Comparison of ENCODE assay signal across 18 cellular contexts in the genomic region with DNA sequence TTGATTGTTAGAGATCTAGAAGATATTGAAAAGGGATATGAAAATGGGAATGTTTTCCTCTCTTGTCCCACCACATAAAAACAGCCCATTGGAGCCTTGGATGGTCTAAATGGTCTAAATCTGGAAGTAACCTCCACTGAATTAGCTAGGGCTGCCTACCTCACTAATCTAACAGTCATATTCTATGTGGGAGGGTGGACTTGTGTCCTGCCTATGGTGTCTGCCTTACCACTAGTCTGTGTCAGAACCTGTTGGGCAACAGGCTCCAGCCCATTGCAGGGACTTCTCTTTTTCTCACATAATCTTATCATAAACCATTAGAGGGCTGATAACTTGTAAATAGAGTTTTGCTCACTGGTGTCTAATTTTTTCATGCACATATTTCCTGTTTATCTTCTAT.
"Had no signal": no experiment of that assay in that cellular context is flagged by ENCODE, and none has a peak within 500 bp of the region (broad histone marks: within the 10 kb centered on the region; RNA-seq: fewer than 3 reads in every experiment).

No MANE protein-coding gene starts in this region.

- H3K9me3 Mint-ChIP-seq: activated CD4-positive, alpha-beta T cell treated with anti-CD3 and anti-CD28 coated beads, Interleukin-2, amount 10 ng/mL, durations not matched to agents 7 days and 5 days had no signal

- H3K27ac Mint-ChIP-seq: activated CD4-positive, alpha-beta T cell treated with anti-CD3 and anti-CD28 coated beads, Interleukin-2, amount 10 ng/mL, durations not matched to agents 7 days and 5 days; WTC11 had no signal

- H3K4me3 ChIP-seq: body of pancreas, coronary artery, heart right ventricle, ovary, stomach, thoracic aorta had no signal

- H3K4me1 ChIP-seq: body of pancreas, heart right ventricle, stomach had no signal

- H3K4me3 Mint-ChIP-seq: activated CD4-positive, alpha-beta T cell treated with anti-CD3 and anti-CD28 coated beads, Interleukin-2, amount 10 ng/mL, durations not matched to agents 7 days and 5 days; neural crest cell; WTC11 had no signal

- H3K4me1 Mint-ChIP-seq: activated CD4-positive, alpha-beta T cell treated with anti-CD3 and anti-CD28 coated beads, Interleukin-2, amount 10 ng/mL, durations not matched to agents 7 days and 5 days; neural crest cell; WTC11 had no signal

- H3K27me3 Mint-ChIP-seq: activated CD4-positive, alpha-beta T cell treated with anti-CD3 and anti-CD28 coated beads, Interleukin-2, amount 10 ng/mL, durations not matched to agents 7 days and 5 days had no signal

- ATAC-seq: body of pancreas, heart right ventricle, left ventricle myocardium superior, WTC11 had no signal

- H3K9me3 ChIP-seq: body of pancreas, ovary, thoracic aorta had no signal

- H3K27ac ChIP-seq: body of pancreas, coronary artery, heart right ventricle, ovary, stomach, thoracic aorta had no signal

- H3K27me3 ChIP-seq: body of pancreas, heart right ventricle, ovary, stomach had no signal

- DNase-seq: activated CD4-positive, alpha-beta T cell treated with anti-CD3 and anti-CD28 coated beads, Interleukin-2, amount 10 ng/mL, durations not matched to agents 7 days and 5 days; activated CD8-positive, alpha-beta memory T cell treated with anti-CD3 and anti-CD28 coated beads for 24 hours; activated naive CD4-positive, alpha-beta T cell treated with anti-CD3 and anti-CD28 coated beads, Interleukin-2, amount 50 U/mL, for 16 hours; amniotic stem cell; body of pancreas; central memory CD4-positive, alpha-beta T cell; effector CD4-positive, alpha-beta T cell; heart right ventricle; left ventricle myocardium superior; mesenchymal stem cell; ovary; stimulated activated CD4-positive, alpha-beta T cell treated with anti-CD3 and anti-CD28 coated beads, Interleukin-12 subunit alpha, Interleukin-12 subunit beta, amount 100 ng/mL, for 4 hours; stimulated activated CD4-positive, alpha-beta T cell treated with anti-CD3 and anti-CD28 coated beads, Interleukin-4, amount 100 ng/mL, for 4 hours; stomach had no signal

- H3K36me3 ChIP-seq: heart right ventricle, ovary, stomach, thoracic aorta had no signal

- H3K36me3 Mint-ChIP-seq: WTC11 had no signal
